ENCODE assay signal across 8 cellular contexts in the genomic region with DNA sequence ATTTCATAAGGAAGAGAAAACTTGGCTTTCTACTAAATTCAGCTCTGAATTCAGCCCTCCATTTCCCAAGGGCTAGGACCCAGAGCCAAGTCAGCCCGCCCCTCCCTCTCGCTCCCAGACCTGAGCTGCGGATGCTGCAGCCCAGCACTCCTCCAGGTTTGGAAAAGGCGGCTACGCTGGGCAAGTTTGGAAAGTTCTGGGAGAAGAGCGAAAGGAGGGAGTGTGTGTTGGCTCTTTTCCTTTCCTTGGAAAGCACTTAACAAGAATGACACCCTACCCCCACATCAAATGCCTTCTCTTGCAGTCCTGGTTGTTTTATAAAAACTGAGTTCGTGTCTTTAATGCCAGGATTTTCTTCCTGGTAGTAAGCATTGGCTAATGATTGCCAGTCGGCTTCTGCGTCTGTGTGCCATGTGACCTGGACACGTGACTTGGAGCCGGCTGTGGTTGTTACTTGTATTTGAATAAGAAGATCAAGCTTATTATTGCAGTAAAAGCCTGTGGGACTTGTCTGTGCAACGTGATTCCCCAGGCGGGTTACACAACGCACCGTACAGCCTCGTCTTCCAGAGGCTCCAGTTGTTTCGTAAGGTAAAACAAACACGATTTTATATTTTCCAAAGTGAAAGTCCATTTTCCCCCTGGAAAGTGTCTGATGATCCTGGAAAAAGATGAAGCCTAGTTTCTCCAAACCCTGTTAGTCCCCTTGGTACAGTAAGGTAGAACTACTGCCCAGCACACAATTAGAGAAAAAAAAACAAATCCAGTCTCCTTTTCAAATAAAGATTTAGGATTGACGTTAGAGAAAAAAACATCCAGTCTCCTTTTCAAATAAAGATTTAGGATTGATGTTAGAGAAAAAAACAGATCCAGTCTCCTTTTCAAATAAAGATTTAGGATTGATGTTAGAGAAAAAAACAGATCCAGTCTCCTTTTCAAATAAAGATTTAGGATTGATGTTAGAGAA. TPM values are rescaled to one million over a fixed set of nuclear protein-coding genes. Genes with fewer than 3 reads are reported as not detected.
A peak's percentile ranks its signal among the peaks of the same experiment; 100 is the strongest.
DNase-seq lines count a peak whose midpoint lies in the region; ATAC-seq and TF ChIP-seq lines count a peak whose summit lies in the region.

No MANE protein-coding gene starts in this region.

- peak; percentile 59 for ATAC-seq in GM21423 (IDR thresholded peaks at IDR 0.05; ENCODE audit: unreplicated experiment)
- ATAC-seq in naive thymus-derived CD4-positive, alpha-beta T cell = peak; percentile 82
- ATAC-seq in stimulated activated naive CD8-positive, alpha-beta T cell treated with anti-CD3 and anti-CD28 coated beads, Interleukin-15, amount 100 ng/mL, for 72 hours = peak; percentile 81

- H3K9me3 Mint-ChIP-seq in Caco-2 (ENCODE audit: unreplicated experiment) = no peaks in the 10 kb centered on the region
- peaks cover 0 to 1% (median 0%) of the 10 kb centered on the region in 11 donors for H3K9me3 Mint-ChIP-seq in naive thymus-derived CD4-positive, alpha-beta T cell
- no peaks in the 10 kb centered on the region for H3K9me3 Mint-ChIP-seq in stimulated activated naive CD8-positive, alpha-beta T cell treated with anti-CD3 and anti-CD28 coated beads, Interleukin-15, amount 100 ng/mL, for 72 hours

- POLR2A ChIA-PET in Caco-2 (lab: Charles Lee) = interaction anchor here (0.7 to 1.0 kb wide), 2 partner anchors 27 to 53 kb away, joined by 3 to 5 read pairs; partner anchors contain the start of gene UBE2L5
- POLR2A ChIA-PET in naive thymus-derived CD4-positive, alpha-beta T cell (lab: Charles Lee) = interaction anchor here (0.7 to 10.4 kb wide), 16 partner anchors 10 to 545 kb away, joined by 3 to 281 read pairs (median 5); partner anchors contain the start of genes HMGB1, KATNAL1, UBE2L5 and UBL3

- no peaks in the 10 kb centered on the region for H3K4me1 Mint-ChIP-seq in Caco-2 (ENCODE audit: low read depth, unreplicated experiment)
- peaks cover 17 to 58% (median 54%) of the 10 kb centered on the region in 7 donors for H3K4me1 Mint-ChIP-seq in naive thymus-derived CD4-positive, alpha-beta T cell
- H3K4me1 Mint-ChIP-seq in stimulated activated naive CD8-positive, alpha-beta T cell treated with anti-CD3 and anti-CD28 coated beads, Interleukin-15, amount 100 ng/mL, for 72 hours = peaks cover 55% of the 10 kb centered on the region

- CTCF ChIA-PET in Caco-2 (lab: Charles Lee) = interaction anchor here (1.1 kb wide), 1 partner anchor 263 kb away, joined by 3 read pairs; no protein-coding TSS in a partner anchor
- CTCF ChIA-PET in naive thymus-derived CD4-positive, alpha-beta T cell (lab: Charles Lee) = interaction anchor here (0.7 to 5.8 kb wide), 5 partner anchors 10 to 21 kb away, joined by 3 to 56 read pairs (median 5); no protein-coding TSS in a partner anchor

- H3K27me3 ChIP-seq in Caco-2 (replicated peaks; ENCODE audit: control insufficient read depth, insufficient read depth, low read length) = no peaks in the 10 kb centered on the region
- H3K27me3 ChIP-seq in naive thymus-derived CD4-positive, alpha-beta T cell (ENCODE audit: control insufficient read depth in 2 of 2, insufficient read depth in 2 of 2, low read length in 2 of 2) = no peaks in the 10 kb centered on the region

- H3K4me3 ChIP-seq in Caco-2 (ENCODE audit: low read depth, low read length) = peak overlapping the region; percentile 45
- H3K4me3 ChIP-seq in naive thymus-derived CD4-positive, alpha-beta T cell (ENCODE audit: low read length) = peak overlapping the region; percentile 71

- H3K27ac ChIP-seq in naive thymus-derived CD4-positive, alpha-beta T cell (ENCODE audit: low read depth, low read length) = peak overlapping the region; percentile 78

- no peak for TF ChIP-seq CTCF in Caco-2 (IDR thresholded peaks at IDR 0.05; ENCODE audit: insufficient read depth in 1 of 2, low read depth in 1 of 2, low read length in 1 of 2, severe bottlenecking in 1 of 2, unreplicated experiment in 1 of 2)

- H3K4me1 ChIP-seq in Caco-2 = peaks cover 10% of the 10 kb centered on the region
- H3K4me1 ChIP-seq in naive thymus-derived CD4-positive, alpha-beta T cell (ENCODE audit: control insufficient read depth in 2 of 2, insufficient read depth in 2 of 2, low read length in 2 of 2) = peaks cover 16 to 31% of the 10 kb centered on the region in 2 donors

- no peaks in the 10 kb centered on the region for H3K9me3 ChIP-seq in Caco-2
- no peaks in the 10 kb centered on the region for H3K9me3 ChIP-seq in naive thymus-derived CD4-positive, alpha-beta T cell (ENCODE audit: control insufficient read depth in 2 of 3, low read length in 3 of 3)

- no peaks in the 10 kb centered on the region for H3K27me3 Mint-ChIP-seq in Caco-2 (ENCODE audit: insufficient read depth, unreplicated experiment)
- H3K27me3 Mint-ChIP-seq in naive thymus-derived CD4-positive, alpha-beta T cell = no peaks in the 10 kb centered on the region
- H3K27me3 Mint-ChIP-seq in stimulated activated naive CD8-positive, alpha-beta T cell treated with anti-CD3 and anti-CD28 coated beads, Interleukin-15, amount 100 ng/mL, for 72 hours = no peaks in the 10 kb centered on the region

- peak overlapping the region; percentile 93 for H3K4me3 Mint-ChIP-seq in Caco-2 (ENCODE audit: unreplicated experiment)
- H3K4me3 Mint-ChIP-seq in naive thymus-derived CD4-positive, alpha-beta T cell = peak overlapping the region; percentile 83 to 97 (median 88)
- H3K4me3 Mint-ChIP-seq in stimulated activated naive CD8-positive, alpha-beta T cell treated with anti-CD3 and anti-CD28 coated beads, Interleukin-15, amount 100 ng/mL, for 72 hours = peak overlapping the region; percentile 87 to 89

- intact Hi-C loops in Caco-2 (cut with micrococcal nuclease; ENCODE audit: unreplicated experiment) = loop anchor here (1.0 kb wide), 2 partner anchors 26 to 71 kb away; no protein-coding TSS in a partner anchor
- intact Hi-C loops in naive thymus-derived CD4-positive, alpha-beta T cell (cut with micrococcal nuclease) = loop anchor here (1.0 to 10.0 kb wide), 15 partner anchors 13 to 769 kb away; partner anchors contain the start of genes KATNAL1 (in 2 of the 2), USPL1 (in 2 of the 2), HSPH1 (in 1 of the 2) and UBE2L5 (in 1 of the 2)

- H3K27ac Mint-ChIP-seq in Caco-2 (ENCODE audit: unreplicated experiment) = peak overlapping the region; percentile 92
- H3K27ac Mint-ChIP-seq in naive thymus-derived CD4-positive, alpha-beta T cell = peak overlapping the region; percentile 90 to 97 (median 95)
- peak overlapping the region; percentile 96 for H3K27ac Mint-ChIP-seq in stimulated activated naive CD8-positive, alpha-beta T cell treated with anti-CD3 and anti-CD28 coated beads, Interleukin-15, amount 100 ng/mL, for 72 hours

- no peaks in the 10 kb centered on the region for H3K36me3 Mint-ChIP-seq in Caco-2 (ENCODE audit: insufficient read depth, unreplicated experiment)
- peaks cover 0 to 4% (median 0%) of the 10 kb centered on the region in 5 donors for H3K36me3 Mint-ChIP-seq in naive thymus-derived CD4-positive, alpha-beta T cell

- DNase-seq in Caco-2 (peak; percentile 89 to 94), HuH-7 (ENCODE audit: low spot score) (peak; percentile 68), fibroblast of peridontal ligament (ENCODE audit: extremely low read depth) (peak; percentile 95)
- peak; percentile 42 to 46 for DNase-seq in activated T-helper 1 cell treated with anti-CD3 and anti-CD28 coated beads, Interleukin-2, amount 50 U/mL, for 16 hours (ENCODE audit: low read depth in 1 of 2, low spot score in 1 of 2)
- DNase-seq in naive thymus-derived CD4-positive, alpha-beta T cell = peak; percentile 22 to 83 (median 71)
- DNase-seq in stimulated activated naive CD8-positive, alpha-beta T cell treated with anti-CD3 and anti-CD28 coated beads, Interleukin-15, amount 100 ng/mL, for 72 hours = peak; percentile 54 to 70

- no peaks in the 10 kb centered on the region for H3K36me3 ChIP-seq in Caco-2 (ENCODE audit: control insufficient read depth, insufficient read depth, low read length)
- H3K36me3 ChIP-seq in naive thymus-derived CD4-positive, alpha-beta T cell (ENCODE audit: control insufficient read depth in 2 of 3, insufficient read depth in 3 of 3, low read length in 3 of 3) = no peaks in the 10 kb centered on the region

- TSS peak; percentile 82 for BruUV-seq in Caco-2 (replicated peaks; lab: Mats Ljungman, UMichigan)

TF ChIP-seq in PFSK-1, 5 proteins besides CTCF, POLR2A, EP300 and RAD21 (continues in another document):
- TF ChIP-seq TAF1 (IDR thresholded peaks at IDR 0.05; ENCODE audit: borderline replicate concordance, insufficient read depth, low read length) = peak; percentile 56; the same call in 1 of the 2 replicates
- TF ChIP-seq FOXP2 (optimal IDR thresholded peaks at IDR 0.05; ENCODE audit: borderline replicate concordance, extremely low read depth, extremely low read length, insufficient read depth) = no peak
- TF ChIP-seq REST (IDR thresholded peaks at IDR 0.05; ENCODE audit: insufficient read depth in 1 of 2, low read depth in 2 of 2, low read length in 2 of 2) = no peak
- TF ChIP-seq SIN3A (IDR thresholded peaks at IDR 0.05; ENCODE audit: borderline replicate concordance, insufficient read depth, low read length) = no peak; the same call in 1 of the 2 replicates

RNA-seq across cellular contexts. Expression of gene UBE2L5, which starts 26.8 kb away (rescaled TPM):
- total RNA-seq in Caco-2 (2022) = not detected in 2 replicates
- 0.64 TPM for polyA plus RNA-seq in PFSK-1 (2012; ENCODE audit: insufficient read length, low read depth)
- not detected for total RNA-seq in naive thymus-derived CD4-positive, alpha-beta T cell
- under 1 TPM in 1 of 2 donors, not detected in 1; 0.14 TPM for polyA plus RNA-seq in naive thymus-derived CD4-positive, alpha-beta T cell

Comparison
In these comparisons a context has a peak if more than half of its experiments do, and no peak if none do; other contexts are left out.
1. Peak in every context shown above with its lines: DNase-seq, ATAC-seq, H3K4me3 ChIP-seq and H3K27ac ChIP-seq.
2. DNase-seq: peak in every context shown above with its lines; median percentile 95 in fibroblast of peridontal ligament; 92 in Caco-2; 71 in naive thymus-derived CD4-positive, alpha-beta T cell; 68 in HuH-7; 62 in stimulated activated naive CD8-positive, alpha-beta T cell treated with anti-CD3 and anti-CD28 coated beads, Interleukin-15, amount 100 ng/mL, for 72 hours; 44 in activated T-helper 1 cell treated with anti-CD3 and anti-CD28 coated beads, Interleukin-2, amount 50 U/mL, for 16 hours.